ENCODE assay signal across 8 cellular contexts in the genomic region with DNA sequence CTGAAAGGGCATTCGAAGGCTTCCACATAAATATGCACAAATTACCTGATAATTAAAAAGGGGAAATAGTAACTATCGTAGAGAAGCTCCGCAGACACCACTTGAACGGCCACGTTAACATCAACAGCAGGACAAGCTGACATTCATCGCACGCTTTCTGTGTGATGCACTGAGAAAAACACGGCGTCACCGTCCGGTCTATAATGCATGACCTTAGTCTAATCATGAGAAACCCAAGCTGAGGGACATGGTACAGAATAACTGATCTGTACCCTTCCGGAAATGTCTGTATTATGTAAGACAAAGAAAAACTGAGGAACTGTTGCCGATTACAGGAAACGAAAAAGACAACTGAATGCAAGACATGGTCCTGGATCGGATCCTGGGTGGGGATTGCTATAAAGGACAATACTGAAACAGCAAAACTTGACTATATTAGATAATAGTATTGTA.
DNase-seq lines count a peak whose midpoint lies in the region; ATAC-seq and TF ChIP-seq lines count a peak whose summit lies in the region.

No MANE protein-coding gene starts in this region.

- DNase-seq in ELR (ENCODE audit: low read depth): peak; percentile 77
- peak; percentile 58 for DNase-seq in activated CD4-positive, alpha-beta T cell treated with anti-CD3 and anti-CD28 coated beads for 48 hours
- peak in 1 of 3 experiments; percentile 43 for DNase-seq in effector memory CD8-positive, alpha-beta T cell
- DNase-seq in NK-92 treated with Interleukin-12 subunit alpha and Interleukin-12 subunit beta, amount 100 ng/mL, for 24 hours (lab: John Stamatoyannopoulos, UW): no peak
- no peak for DNase-seq in NCI-H446 treated with DMSO at 0.1 percent for 48 hours (lab: John Stamatoyannopoulos, UW)

- H4K20me1 ChIP-seq in Loucy (ENCODE audit: insufficient read depth, low read length, poor library complexity, severe bottlenecking): peaks cover 12% of the 10 kb centered on the region

- H3K27ac Mint-ChIP-seq in effector memory CD8-positive, alpha-beta T cell: peak overlapping the region; percentile 95 to 97
- peak overlapping the region; percentile 93 to 96 (median 94) for H3K27ac Mint-ChIP-seq in nephron

- no peaks in the 10 kb centered on the region for H3K9me2 ChIP-seq in Loucy (replicated peaks; ENCODE audit: low read depth, low read length)

- H3K9me3 ChIP-seq in Loucy (ENCODE audit: insufficient read depth, low read depth, low read length): no peaks in the 10 kb centered on the region

- TF ChIP-seq CTCF in Loucy (conservative IDR thresholded peaks at IDR 0.05; ENCODE audit: low read length) (no peak), nephron (IDR thresholded peaks at IDR 0.05; ENCODE audit: unreplicated experiment in 3 of 3) (no peak)

- H3K27me3 Mint-ChIP-seq in effector memory CD8-positive, alpha-beta T cell: no peaks in the 10 kb centered on the region
- no peaks in the 10 kb centered on the region for H3K27me3 Mint-ChIP-seq in nephron (ENCODE audit: low read depth)

- peaks cover 20% of the 10 kb centered on the region in 2 donors for H3K4me1 Mint-ChIP-seq in effector memory CD8-positive, alpha-beta T cell (ENCODE audit: low read depth in 2 of 2)
- H3K4me1 Mint-ChIP-seq in nephron: peaks cover 18% of the 10 kb centered on the region

- peak overlapping the region; percentile 85 to 88 for H3K4me3 Mint-ChIP-seq in effector memory CD8-positive, alpha-beta T cell
- H3K4me3 Mint-ChIP-seq in nephron: peak overlapping the region; percentile 89 to 96 (median 92)

- H2AFZ ChIP-seq in Loucy (ENCODE audit: low read length): peak overlapping the region; percentile 89

- peak overlapping the region; percentile 83 for H3K4me3 ChIP-seq in Loucy (ENCODE audit: low read length, poor library complexity, severe bottlenecking)

- H3K79me2 ChIP-seq in Loucy (ENCODE audit: insufficient read depth, low read length): peaks cover 41% of the 10 kb centered on the region

- no peaks in the 10 kb centered on the region for H3K36me3 ChIP-seq in Loucy (ENCODE audit: insufficient read depth, low read length)

- peaks cover 31% of the 10 kb centered on the region for H3K36me3 Mint-ChIP-seq in effector memory CD8-positive, alpha-beta T cell (ENCODE audit: insufficient read depth)
- peaks cover 9% of the 10 kb centered on the region for H3K36me3 Mint-ChIP-seq in nephron (ENCODE audit: low read depth)

- peak overlapping the region; percentile 71 for H3K9ac ChIP-seq in Loucy (ENCODE audit: low read depth, low read length, poor library complexity, severe bottlenecking)

- ATAC-seq in GM21825 (IDR thresholded peaks at IDR 0.05; ENCODE audit: unreplicated experiment): peak; percentile 20
- peak; percentile 16 for ATAC-seq in effector memory CD8-positive, alpha-beta T cell (replicated peaks)

- H3K4me2 ChIP-seq in Loucy (ENCODE audit: low read depth, low read length, poor library complexity, severe bottlenecking): peak overlapping the region; percentile 74

- no peaks in the 10 kb centered on the region for H3F3A ChIP-seq in Loucy (ENCODE audit: low read depth)

- no peaks in the 10 kb centered on the region for H3K9me3 Mint-ChIP-seq in effector memory CD8-positive, alpha-beta T cell
- H3K9me3 Mint-ChIP-seq in nephron: no peaks in the 10 kb centered on the region

- H3K27me3 ChIP-seq in Loucy (ENCODE audit: insufficient read depth, low read length, poor library complexity, severe bottlenecking): no peaks in the 10 kb centered on the region

- H3K4me1 ChIP-seq in Loucy (ENCODE audit: insufficient read depth, low read length, poor library complexity, severe bottlenecking): peaks cover 29% of the 10 kb centered on the region

Comparison
In these comparisons a context has a peak if more than half of its experiments do, and no peak if none do; other contexts are left out.
1. DNase-seq: peak in ELR (single experiment) and activated CD4-positive, alpha-beta T cell treated with anti-CD3 and anti-CD28 coated beads for 48 hours (single experiment); none in NK-92 treated with Interleukin-12 subunit alpha and Interleukin-12 subunit beta, amount 100 ng/mL, for 24 hours (single experiment) and NCI-H446 treated with DMSO at 0.1 percent for 48 hours (single experiment).